12 cellular contexts compared by ENCODE assay signal in the genomic region with DNA sequence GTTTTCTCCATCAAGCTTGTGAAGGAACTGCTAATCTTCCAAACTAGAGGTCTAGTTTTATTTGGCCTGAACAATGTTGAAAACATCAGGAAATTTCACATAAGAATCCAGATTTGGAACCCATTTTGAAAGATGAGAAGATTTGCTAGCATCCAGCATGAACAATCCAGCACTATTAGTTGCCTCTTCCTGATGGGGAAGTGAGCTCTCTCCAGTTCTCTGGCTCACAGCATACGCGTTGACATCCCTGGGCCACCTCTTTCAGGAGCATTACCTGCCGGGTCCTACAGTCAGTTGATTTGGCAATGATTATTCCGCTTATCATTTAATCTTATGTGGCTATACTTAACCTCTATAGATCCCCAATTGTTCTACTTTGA. TPM values are rescaled to one million over a fixed set of nuclear protein-coding genes. Genes with fewer than 3 reads are reported as not detected.
DNase-seq lines count a peak whose midpoint lies in the region; ATAC-seq, FAIRE-seq and TF ChIP-seq lines count a peak whose summit lies in the region.
"Had no signal": no experiment of that assay in that cellular context is flagged by ENCODE, and none has a peak within 500 bp of the region (broad histone marks: within the 10 kb centered on the region; RNA-seq: fewer than 3 reads in every experiment).

No MANE protein-coding gene starts in this region.

- H3K27me3 ChIP-seq in astrocyte (ENCODE audit: insufficient read depth, low read length), result no peaks in the 10 kb centered on the region
- H3K27me3 ChIP-seq in mesendoderm (ENCODE audit: insufficient read depth, low read length, poor library complexity), result no peaks in the 10 kb centered on the region
- no peaks in the 10 kb centered on the region for H3K27me3 ChIP-seq in small intestine (ENCODE audit: control insufficient read depth in 2 of 2, insufficient read depth in 2 of 2, low read length in 2 of 2)

- H3K4me2 ChIP-seq in astrocyte (ENCODE audit: low read length) (peak overlapping the region; percentile 83), mesendoderm (ENCODE audit: low read length) (no peak overlapping the region)

- WGBS in mesendoderm (ENCODE audit: extremely low coverage, insufficient coverage, low lambda C conversion rate), result no CpG with 5 or more reads among the region's 4 CpGs
- WGBS in small intestine, 3 donors, result 88 to 95% (median 92%) methylated on average over 4 of the region's 4 CpGs

- H3K4me3 ChIP-seq in astrocyte (ENCODE audit: insufficient read depth, low read depth, low read length), result peak overlapping the region; percentile 46
- H3K4me3 ChIP-seq in mesendoderm (ENCODE audit: low read length), result no peak overlapping the region
- no peak overlapping the region for H3K4me3 ChIP-seq in small intestine (ENCODE audit: low read depth in 1 of 2, low read length in 2 of 2)

- peak overlapping the region; percentile 10 for H3K56ac ChIP-seq in mesendoderm (ENCODE audit: low read length)

- H2BK15ac ChIP-seq in mesendoderm (replicated peaks; ENCODE audit: low read depth), result no peak overlapping the region

- H3K9me3 ChIP-seq in astrocyte (ENCODE audit: insufficient read depth, low read depth, low read length), result no peaks in the 10 kb centered on the region
- no peaks in the 10 kb centered on the region for H3K9me3 ChIP-seq in small intestine (ENCODE audit: control insufficient read depth, low read depth)

- no peak overlapping the region for H4K8ac ChIP-seq in mesendoderm (ENCODE audit: low read depth, low read length)

- H3K79me1 ChIP-seq in mesendoderm (ENCODE audit: low read length), result no peaks in the 10 kb centered on the region

- peak overlapping the region; percentile 36 for H3K4ac ChIP-seq in mesendoderm (ENCODE audit: low read depth, low read length)

- H3K4me3 Mint-ChIP-seq in astrocyte (ENCODE audit: unreplicated experiment), result no peak overlapping the region
- no peak overlapping the region for H3K4me3 Mint-ChIP-seq in naive thymus-derived CD8-positive, alpha-beta T cell

- peak overlapping the region; percentile 52 for H3K9ac ChIP-seq in astrocyte (ENCODE audit: low read length)
- no peak overlapping the region for H3K9ac ChIP-seq in mesendoderm (ENCODE audit: low read length)

- in situ Hi-C loops in ACHN (cut with HindIII; ENCODE audit: low pct_ligation_motif_present, low pct_unique_long_range_greater_than_20kb, low sequenced_read_pairs), result no loop called here

- H3K4me1 Mint-ChIP-seq in astrocyte (ENCODE audit: low read depth, unreplicated experiment), result peaks cover 68% of the 10 kb centered on the region
- H3K4me1 Mint-ChIP-seq in naive thymus-derived CD8-positive, alpha-beta T cell, result peaks cover 0 to 9% (median 0%) of the 10 kb centered on the region in 4 donors

- H2AK5ac ChIP-seq in mesendoderm (ENCODE audit: low read length), result no peak overlapping the region

- TF ChIP-seq CTCF in astrocyte (IDR thresholded peaks at IDR 0.05; ENCODE audit: insufficient read depth, low read depth, low read length), result no peak

- H3K27ac Mint-ChIP-seq in astrocyte (ENCODE audit: unreplicated experiment), result peak overlapping the region; percentile 99
- H3K27ac Mint-ChIP-seq in naive thymus-derived CD8-positive, alpha-beta T cell, result no peak overlapping the region

- H3K27ac ChIP-seq in astrocyte (ENCODE audit: low read depth, low read length) (peak overlapping the region; percentile 89), mesendoderm (ENCODE audit: low read depth, low read length) (no peak overlapping the region), small intestine (ENCODE audit: low read depth in 1 of 2, low read length in 1 of 2) (no peak overlapping the region)
- H3K27ac ChIP-seq: C4-2B had no signal

- POLR2A ChIA-PET in naive thymus-derived CD8-positive, alpha-beta T cell (lab: Charles Lee), result no interaction called here

- H2AFZ ChIP-seq in astrocyte (ENCODE audit: low read depth, low read length), result peak overlapping the region; percentile 16

- peak; percentile 14 for DNase-seq in ACHN
- DNase-seq in H4 (ENCODE audit: low spot score), result peak; percentile 25
- no peak for DNase-seq in astrocyte (ENCODE audit: low read depth)
- DNase-seq in mesendoderm, result peak; percentile 56
- no peak for DNase-seq in naive thymus-derived CD8-positive, alpha-beta T cell
- no peak for DNase-seq in small intestine
- no peak for DNase-seq in T-helper 1 cell
- DNase-seq: GF-D8, NCI-H748 treated with DMSO at 0.1 percent for 48 hours had no signal

- no peak overlapping the region for H2BK120ac ChIP-seq in mesendoderm (ENCODE audit: low read depth, low read length)

- ATAC-seq in HG03196 (IDR thresholded peaks at IDR 0.05; ENCODE audit: unreplicated experiment), result no peak
- ATAC-seq in naive thymus-derived CD8-positive, alpha-beta T cell, result no peak

- peaks cover 3% of the 10 kb centered on the region for H3K36me3 Mint-ChIP-seq in astrocyte (ENCODE audit: low read depth, unreplicated experiment)
- H3K36me3 Mint-ChIP-seq in naive thymus-derived CD8-positive, alpha-beta T cell, result no peaks in the 10 kb centered on the region

- no peak for FAIRE-seq in astrocyte (lab: Jason Lieb, UNC)
- no peak for FAIRE-seq in small intestine (lab: Jason Lieb, UNC)

- H3K23ac ChIP-seq in mesendoderm (ENCODE audit: low read length), result no peak overlapping the region

- no peak overlapping the region for H4K5ac ChIP-seq in mesendoderm (ENCODE audit: low read length)

- H3K18ac ChIP-seq in mesendoderm (ENCODE audit: low read length), result no peak overlapping the region

- H3K27me3 Mint-ChIP-seq in astrocyte (ENCODE audit: low read depth, unreplicated experiment), result no peaks in the 10 kb centered on the region
- peaks cover 5 to 19% (median 14%) of the 10 kb centered on the region in 5 donors for H3K27me3 Mint-ChIP-seq in naive thymus-derived CD8-positive, alpha-beta T cell

- H3K79me2 ChIP-seq in astrocyte (ENCODE audit: insufficient read depth, low read length), result no peaks in the 10 kb centered on the region
- no peaks in the 10 kb centered on the region for H3K79me2 ChIP-seq in mesendoderm (ENCODE audit: control insufficient read depth, insufficient read depth, low read length)

- H3K4me1 ChIP-seq in astrocyte (ENCODE audit: insufficient read depth, low read length), result peaks cover 31% of the 10 kb centered on the region
- peaks cover 16% of the 10 kb centered on the region for H3K4me1 ChIP-seq in mesendoderm (ENCODE audit: control insufficient read depth, low read depth, low read length)
- no peaks in the 10 kb centered on the region for H3K4me1 ChIP-seq in small intestine (ENCODE audit: control insufficient read depth in 2 of 2, insufficient read depth in 1 of 2, low read depth in 1 of 2, low read length in 1 of 2)

- H3K36me3 ChIP-seq in astrocyte (ENCODE audit: insufficient read depth, low read length) (no peaks in the 10 kb centered on the region), mesendoderm (ENCODE audit: control insufficient read depth, insufficient read depth, low read length) (no peaks in the 10 kb centered on the region), small intestine (ENCODE audit: control insufficient read depth in 2 of 2, insufficient read depth in 2 of 2, low read length in 2 of 2) (no peaks in the 10 kb centered on the region)

- H2BK5ac ChIP-seq in mesendoderm (ENCODE audit: low read length), result no peak overlapping the region

- no peaks in the 10 kb centered on the region for H3K9me3 Mint-ChIP-seq in astrocyte (ENCODE audit: unreplicated experiment)
- peaks cover 0 to 2% (median 0%) of the 10 kb centered on the region in 9 donors for H3K9me3 Mint-ChIP-seq in naive thymus-derived CD8-positive, alpha-beta T cell

- H4K20me1 ChIP-seq in astrocyte (ENCODE audit: insufficient read depth, low read length), result no peaks in the 10 kb centered on the region

RNA-seq across cellular contexts. Expression of gene GPR87, which starts 10.9 kb away (rescaled TPM):
- 0.23 TPM in 1 of 2 replicates, not detected in the other for total RNA-seq in H4 (2014; rRNA removed; shearing (Covaris generic))
- total RNA-seq in astrocyte, result 12.1 and 15.5 TPM in 2 replicates
- polyA plus RNA-seq in mesendoderm (2013, experiment 1 of 2), result 0.70 TPM
- polyA plus RNA-seq in mesendoderm (2013, experiment 2 of 2), result 0.55 TPM
- total RNA-seq in naive thymus-derived CD8-positive, alpha-beta T cell, result not detected
- polyA plus RNA-seq in naive thymus-derived CD8-positive, alpha-beta T cell, result not detected
- polyA plus RNA-seq in small intestine, result not detected
- total RNA-seq: posterior vena cava had no signal

RNA-seq across cellular contexts. Expression of gene P2RY13, which starts 23.6 kb away (rescaled TPM):
- not detected in 2 replicates for total RNA-seq in H4 (2014; rRNA removed; shearing (Covaris generic))
- not detected in 2 replicates for total RNA-seq in astrocyte
- polyA plus RNA-seq in mesendoderm (2013, experiment 1 of 2), result not detected
- polyA plus RNA-seq in mesendoderm (2013, experiment 2 of 2), result not detected
- not detected for total RNA-seq in naive thymus-derived CD8-positive, alpha-beta T cell
- under 1 TPM in 2 of 3 donors, not detected in 1; 0.05 to 0.06 TPM for polyA plus RNA-seq in naive thymus-derived CD8-positive, alpha-beta T cell
- polyA plus RNA-seq in small intestine, result 1 to 10 TPM in 1 of 3 donors, under 1 TPM in 1, not detected in 1; 0.63 to 1.9 TPM

RNA-seq across cellular contexts. Expression of gene P2RY14, which starts 27.4 kb away (rescaled TPM):
- total RNA-seq in H4 (2014; rRNA removed; shearing (Covaris generic)), result not detected in 2 replicates
- 0.11 TPM in 1 of 2 replicates, not detected in the other for total RNA-seq in astrocyte
- 0.01 TPM for polyA plus RNA-seq in mesendoderm (2013, experiment 1 of 2)
- 0.03 TPM for polyA plus RNA-seq in mesendoderm (2013, experiment 2 of 2)
- under 1 TPM in 1 of 2 experiments, not detected in 1; 0.21 TPM for total RNA-seq in naive thymus-derived CD8-positive, alpha-beta T cell
- polyA plus RNA-seq in naive thymus-derived CD8-positive, alpha-beta T cell, result not detected
- polyA plus RNA-seq in small intestine, result 1 to 10 TPM in 2 of 3 donors, not detected in 1; 1.1 to 5.5 TPM

Comparison
In these comparisons a context has a peak if more than half of its experiments do, and no peak if none do; other contexts are left out.
1. DNase-seq: peak in ACHN (single experiment), H4 (single experiment) and mesendoderm (single experiment); none in astrocyte (single experiment), naive thymus-derived CD8-positive, alpha-beta T cell (0 of 10), small intestine (single experiment) and T-helper 1 cell (0 of 5).
2. RNA of gene GPR87, which starts 10.9 kb away (total RNA-seq): 12.1 to 15.5 TPM in astrocyte; 0.23 TPM in H4 and not detected in naive thymus-derived CD8-positive, alpha-beta T cell; every median in the first group is over 10 times any median in the second.